Comparison of ENCODE assay signal across 8 cellular contexts in the genomic region with DNA sequence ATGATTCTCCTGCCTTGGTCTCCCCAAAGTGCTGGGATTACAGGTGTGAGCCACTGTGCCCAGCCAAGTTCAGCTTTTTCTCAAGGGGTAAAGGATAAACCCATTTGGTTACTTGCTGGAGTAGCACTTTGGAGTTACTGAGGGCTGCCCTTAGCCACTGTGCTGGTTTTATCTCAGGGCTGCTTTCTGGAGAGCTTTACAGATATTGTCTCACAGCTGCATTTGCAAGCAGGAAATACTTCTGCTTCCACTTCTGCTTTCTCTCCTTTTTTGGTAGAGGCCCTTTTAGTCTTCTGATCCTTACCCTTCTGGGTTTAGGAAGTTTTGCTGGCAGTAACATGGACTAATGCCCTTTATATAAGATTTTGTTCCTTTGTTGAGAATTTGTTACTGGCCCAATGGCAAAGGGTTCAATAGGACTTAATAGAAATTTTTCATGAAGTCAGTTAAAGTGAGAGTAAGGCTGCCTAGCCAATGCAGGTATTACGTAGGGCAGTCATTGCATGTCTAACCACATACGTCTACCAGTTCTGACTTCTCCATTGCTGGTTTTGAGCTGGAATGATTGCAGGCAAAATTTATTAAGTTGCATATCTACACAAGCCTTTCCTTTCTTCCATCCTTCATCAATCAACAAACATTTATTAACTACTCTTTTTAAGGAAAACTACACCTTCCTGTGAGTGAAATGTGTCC. TPM values are rescaled to one million over a fixed set of nuclear protein-coding genes. Genes with fewer than 3 reads are reported as not detected.
DNase-seq lines count a peak whose midpoint lies in the region; ATAC-seq lines count a peak whose summit lies in the region.

No MANE protein-coding gene starts in this region.

- H3K36me3 Mint-ChIP-seq in naive B cell: peaks cover 38 to 41% of the 10 kb centered on the region in 2 donors

- H3K27me3 Mint-ChIP-seq in naive B cell: no peaks in the 10 kb centered on the region

- no peaks in the 10 kb centered on the region for H3K9me3 Mint-ChIP-seq in naive B cell

- peak overlapping the region; percentile 71 to 93 (median 88) for H3K4me3 Mint-ChIP-seq in naive B cell

- peaks cover 61 to 74% (median 65%) of the 10 kb centered on the region in 3 donors for H3K4me1 Mint-ChIP-seq in naive B cell

- H3K27ac Mint-ChIP-seq in naive B cell: peak overlapping the region; percentile 92 to 99 (median 96)

- ATAC-seq in GM19025 (IDR thresholded peaks at IDR 0.05; ENCODE audit: low read depth, unreplicated experiment) (peak; percentile 69), HG02870 (IDR thresholded peaks at IDR 0.05; ENCODE audit: unreplicated experiment) (peak; percentile 63), naive B cell (ENCODE audit: low read depth in 2 of 2) (peak; percentile 95)

- DNase-seq in SKM-1 (lab: John Stamatoyannopoulos, UW; ENCODE audit: unreplicated experiment): peak; percentile 90
- peak; percentile 75 for DNase-seq in naive B cell
- DNase-seq in NCI-H1694 treated with DMSO at 0.1 percent for 48 hours (lab: John Stamatoyannopoulos, UW): no peak
- DNase-seq in NCI-H2029 (lab: John Stamatoyannopoulos, UW): no peak
- DNase-seq in RKO (ENCODE audit: low spot score): no peak
- DNase-seq in NCI-H524 treated with DMSO at 0.1 percent for 48 hours (lab: John Stamatoyannopoulos, UW): no peak

RNA-seq across cellular contexts. Expression of gene CAP1, which starts 24.4 kb away (rescaled TPM):
- 100 to 1,000 TPM; 550 to 750 (median 592) TPM for polyA plus RNA-seq in naive B cell (ENCODE audit: low read depth in 6 of 6)

RNA-seq across cellular contexts. Expression of gene PPT1, which starts 32.1 kb away (rescaled TPM):
- polyA plus RNA-seq in naive B cell (ENCODE audit: low read depth in 6 of 6): 100 to 1,000 TPM; 110 to 213 (median 133) TPM

Comparison
In these comparisons a context has a peak if more than half of its experiments do, and no peak if none do; other contexts are left out.
1. DNase-seq: peak in SKM-1 (single experiment) and naive B cell (single experiment); none in NCI-H1694 treated with DMSO at 0.1 percent for 48 hours (single experiment), NCI-H2029 (single experiment), RKO (single experiment) and NCI-H524 treated with DMSO at 0.1 percent for 48 hours (single experiment).
2. Peak in every context shown above with its lines, with median percentiles within 50 percentile points of each other: ATAC-seq.